In the genomic region with DNA sequence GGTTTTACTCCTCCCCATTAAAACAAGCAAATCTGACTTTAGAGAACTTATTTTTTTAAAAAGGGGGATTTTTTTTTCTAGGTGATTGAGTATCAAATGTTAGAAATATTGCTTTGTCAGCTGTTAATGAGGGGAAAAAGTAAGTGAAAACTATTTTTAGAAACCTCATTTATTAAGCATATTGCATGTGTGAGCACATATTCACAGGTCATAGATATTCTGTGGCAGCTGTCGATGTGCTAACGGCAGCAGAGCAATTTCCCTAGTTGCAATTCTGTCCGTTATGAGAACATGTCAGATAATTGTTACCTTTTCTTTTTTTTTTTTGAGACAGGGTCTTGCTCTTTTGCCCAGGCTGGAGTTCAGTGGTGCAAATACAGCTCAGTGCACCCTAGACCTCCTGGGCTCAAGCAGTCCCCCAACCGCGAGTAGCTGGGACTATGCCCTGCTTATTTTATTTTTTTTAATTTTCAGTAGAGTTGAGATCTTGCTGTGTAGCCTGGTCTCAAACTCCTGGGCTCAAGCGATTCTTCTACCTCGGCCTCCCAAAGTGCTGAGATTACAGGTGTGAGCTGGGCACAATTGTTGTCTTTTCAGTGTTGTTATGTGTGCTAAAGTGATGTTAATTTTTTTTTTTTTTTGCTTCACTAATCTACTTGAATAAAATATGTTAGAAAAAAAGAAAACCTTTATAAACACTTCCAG, we compare ENCODE assay signal across 27 cellular contexts.
DNase-seq lines count a peak whose midpoint lies in the region; ATAC-seq, FAIRE-seq and TF ChIP-seq lines count a peak whose summit lies in the region.
"Had no signal": no experiment of that assay in that cellular context is flagged by ENCODE, and none has a peak within 500 bp of the region (broad histone marks: within the 10 kb centered on the region; RNA-seq: fewer than 3 reads in every experiment).

No MANE protein-coding gene starts in this region.

- H3K4me1 Mint-ChIP-seq in naive thymus-derived CD4-positive, alpha-beta T cell = peaks cover 6 to 43% (median 20%) of the 10 kb centered on the region in 7 donors
- no peaks in the 10 kb centered on the region for H3K4me1 Mint-ChIP-seq in effector memory CD8-positive, alpha-beta T cell (ENCODE audit: low read depth in 2 of 2)
- H3K4me1 Mint-ChIP-seq: activated CD8-positive, alpha-beta memory T cell treated with anti-CD3 and anti-CD28 coated beads, Interleukin-2, amount 10 ng/mL, durations not matched to agents 7 days and 5 days had no signal

- H3K4me1 ChIP-seq in naive thymus-derived CD4-positive, alpha-beta T cell (ENCODE audit: control insufficient read depth in 2 of 2, insufficient read depth in 2 of 2, low read length in 2 of 2) = peaks cover 0 to 4% of the 10 kb centered on the region in 2 donors
- H3K4me1 ChIP-seq: breast epithelium, lower lobe of right lung had no signal

- no peaks in the 10 kb centered on the region for H3K27me3 ChIP-seq in SU-DHL-6 (ENCODE audit: low read length)
- no peaks in the 10 kb centered on the region for H3K27me3 ChIP-seq in naive thymus-derived CD4-positive, alpha-beta T cell (ENCODE audit: control insufficient read depth in 2 of 2, insufficient read depth in 2 of 2, low read length in 2 of 2)
- H3K27me3 ChIP-seq: breast epithelium, ovary, tibial nerve had no signal

- H3K27ac Mint-ChIP-seq in naive thymus-derived CD4-positive, alpha-beta T cell = peak overlapping the region in 6 of 9 donors; percentile 55 to 89 (median 67)
- H3K27ac Mint-ChIP-seq in effector memory CD8-positive, alpha-beta T cell = no peak overlapping the region
- H3K27ac Mint-ChIP-seq: activated CD8-positive, alpha-beta memory T cell treated with anti-CD3 and anti-CD28 coated beads, Interleukin-2, amount 10 ng/mL, durations not matched to agents 7 days and 5 days; activated T-cell treated with anti-CD3 and anti-CD28 coated beads, Interleukin-2, amount 50 U/mL, for 72 hours; natural killer cell treated with Interleukin-12 subunit alpha and Interleukin-12 subunit beta and Interleukin-15 and Interleukin-18, amount 100 ng/mL, for 72 hours had no signal

- H3K36me3 Mint-ChIP-seq in naive thymus-derived CD4-positive, alpha-beta T cell = peaks cover 0 to 19% (median 12%) of the 10 kb centered on the region in 5 donors
- no peaks in the 10 kb centered on the region for H3K36me3 Mint-ChIP-seq in effector memory CD8-positive, alpha-beta T cell (ENCODE audit: insufficient read depth)
- H3K36me3 Mint-ChIP-seq: natural killer cell treated with Interleukin-12 subunit alpha and Interleukin-12 subunit beta and Interleukin-15 and Interleukin-18, amount 100 ng/mL, for 72 hours had no signal

- no peak for ATAC-seq in naive thymus-derived CD4-positive, alpha-beta T cell
- ATAC-seq in effector memory CD8-positive, alpha-beta T cell (replicated peaks) = no peak
- ATAC-seq in GM18870 (IDR thresholded peaks at IDR 0.05; ENCODE audit: unreplicated experiment) = no peak
- ATAC-seq: activated CD8-positive, alpha-beta memory T cell treated with anti-CD3 and anti-CD28 coated beads, Interleukin-2, amount 10 ng/mL, durations not matched to agents 7 days and 5 days; activated T-cell treated with anti-CD3 and anti-CD28 coated beads, Interleukin-2, amount 50 U/mL, for 72 hours; HCT116; lower lobe of right lung; natural killer cell treated with Interleukin-12 subunit alpha and Interleukin-12 subunit beta and Interleukin-15 and Interleukin-18, amount 100 ng/mL, for 72 hours; Right ventricle myocardium inferior had no signal

- peak overlapping the region; percentile 33 for H3K4me3 ChIP-seq in Jurkat, Clone E6-1 (ENCODE audit: low read length)
- H3K4me3 ChIP-seq in SU-DHL-6 (ENCODE audit: insufficient read depth, low read length, poor library complexity, severe bottlenecking) = peak overlapping the region; percentile 45
- no peak overlapping the region for H3K4me3 ChIP-seq in naive thymus-derived CD4-positive, alpha-beta T cell (ENCODE audit: low read length)
- H3K4me3 ChIP-seq: breast epithelium, lower lobe of right lung, ovary, PC-9, tibial nerve had no signal

- no peak for DNase-seq in Jurkat, Clone E6-1 (ENCODE audit: low read depth, low spot score)
- no peak for DNase-seq in naive thymus-derived CD4-positive, alpha-beta T cell
- no peak for DNase-seq in effector memory CD8-positive, alpha-beta T cell
- DNase-seq in iPS-NIHi7 (ENCODE audit: extremely low spot score) = no peak
- DNase-seq: activated CD4-positive, alpha-beta T cell treated with anti-CD3 and anti-CD28 coated beads, Interleukin-2, amount 10 ng/mL, durations not matched to agents 7 days and 5 days; activated CD8-positive, alpha-beta memory T cell treated with anti-CD3 and anti-CD28 coated beads, Interleukin-2, amount 10 ng/mL, durations not matched to agents 7 days and 5 days; activated naive CD4-positive, alpha-beta T cell treated with Interleukin-2 at 50 U/mL for 16 hours; activated T-cell treated with anti-CD3 and anti-CD28 coated beads, Interleukin-2, amount 50 U/mL, for 72 hours; amniotic stem cell; DND-41; lower lobe of right lung; NCI-H1092 treated with DMSO at 0.1 percent for 48 hours; NCI-H2029 treated with DMSO at 0.1 percent for 48 hours; NCI-H446; ovary; PC-9 had no signal

- no peak for TF ChIP-seq CTCF in SU-DHL-6 (IDR thresholded peaks at IDR 0.05; ENCODE audit: insufficient read depth, low read length, poor library complexity, severe bottlenecking)

- no peaks in the 10 kb centered on the region for H4K20me1 ChIP-seq in SU-DHL-6 (ENCODE audit: low read depth, low read length)

- POLR2A ChIA-PET in naive thymus-derived CD4-positive, alpha-beta T cell (lab: Charles Lee) = interaction anchor here (0.5 to 1.4 kb wide), 4 partner anchors 9 to 553 kb away, joined by 3 to 5 read pairs (median 3); no protein-coding TSS in a partner anchor

- H3K4me2 ChIP-seq in SU-DHL-6 (ENCODE audit: low read depth, low read length, poor library complexity, severe bottlenecking) = peak overlapping the region; percentile 87
- H3K4me2 ChIP-seq: PC-9 had no signal

- peak overlapping the region; percentile 44 for H2AFZ ChIP-seq in SU-DHL-6 (ENCODE audit: low read depth, low read length, severe bottlenecking)
- H2AFZ ChIP-seq: PC-9 had no signal

- H3K36me3 ChIP-seq in SU-DHL-6 (ENCODE audit: low read length) = peaks cover 8% of the 10 kb centered on the region; the same call in 1 of the 2 replicates
- no peaks in the 10 kb centered on the region for H3K36me3 ChIP-seq in naive thymus-derived CD4-positive, alpha-beta T cell (ENCODE audit: control insufficient read depth in 2 of 3, insufficient read depth in 3 of 3, low read length in 3 of 3)
- H3K36me3 ChIP-seq: breast epithelium, lower lobe of right lung, ovary had no signal

- peak; percentile 47 for FAIRE-seq in G401.6 (lab: Jason Lieb, UNC)
- FAIRE-seq: GM18507 had no signal

- no peaks in the 10 kb centered on the region for H3K9me2 ChIP-seq in SU-DHL-6 (replicated peaks; ENCODE audit: insufficient read depth, low read length)

- peaks cover 49% of the 10 kb centered on the region for H3F3A ChIP-seq in SU-DHL-6 (ENCODE audit: insufficient read depth)

- peaks cover 61% of the 10 kb centered on the region for H3K79me2 ChIP-seq in SU-DHL-6 (ENCODE audit: insufficient read depth, low read length)

- peak overlapping the region; percentile 32; the same call in 1 of the 2 replicates for H3K9ac ChIP-seq in SU-DHL-6 (ENCODE audit: low read length)

- no peaks in the 10 kb centered on the region for H3K27me3 Mint-ChIP-seq in naive thymus-derived CD4-positive, alpha-beta T cell
- no peaks in the 10 kb centered on the region for H3K27me3 Mint-ChIP-seq in effector memory CD8-positive, alpha-beta T cell
- H3K27me3 Mint-ChIP-seq: activated CD4-positive, alpha-beta T cell treated with anti-CD3 and anti-CD28 coated beads, Interleukin-2, amount 10 ng/mL, durations not matched to agents 7 days and 5 days; activated CD8-positive, alpha-beta memory T cell treated with anti-CD3 and anti-CD28 coated beads, Interleukin-2, amount 10 ng/mL, durations not matched to agents 7 days and 5 days; natural killer cell treated with Interleukin-12 subunit alpha and Interleukin-12 subunit beta and Interleukin-15 and Interleukin-18, amount 100 ng/mL, for 72 hours had no signal

- H3K9me3 ChIP-seq in SU-DHL-6 (ENCODE audit: insufficient read depth, low read length) = no peaks in the 10 kb centered on the region
- H3K9me3 ChIP-seq in naive thymus-derived CD4-positive, alpha-beta T cell (ENCODE audit: control insufficient read depth in 2 of 3, low read length in 3 of 3) = no peaks in the 10 kb centered on the region
- H3K9me3 ChIP-seq: breast epithelium, lower lobe of right lung, ovary, tibial nerve had no signal

- peak overlapping the region in 3 of 10 donors; percentile 25 to 71 (median 27) for H3K4me3 Mint-ChIP-seq in naive thymus-derived CD4-positive, alpha-beta T cell
- H3K4me3 Mint-ChIP-seq in effector memory CD8-positive, alpha-beta T cell = no peak overlapping the region
- H3K4me3 Mint-ChIP-seq: activated CD8-positive, alpha-beta memory T cell treated with anti-CD3 and anti-CD28 coated beads, Interleukin-2, amount 10 ng/mL, durations not matched to agents 7 days and 5 days; natural killer cell treated with Interleukin-12 subunit alpha and Interleukin-12 subunit beta and Interleukin-15 and Interleukin-18, amount 100 ng/mL, for 72 hours had no signal

- CTCF ChIA-PET in naive thymus-derived CD4-positive, alpha-beta T cell (lab: Charles Lee) = interaction anchor here (0.6 to 1.0 kb wide), 5 partner anchors 11 to 137 kb away, joined by 3 to 7 read pairs (median 3); no protein-coding TSS in a partner anchor

- H3K27ac ChIP-seq in SU-DHL-6 (ENCODE audit: low read depth, low read length) = peak overlapping the region; percentile 63
- H3K27ac ChIP-seq in naive thymus-derived CD4-positive, alpha-beta T cell (ENCODE audit: low read depth, low read length) = no peak overlapping the region
- H3K27ac ChIP-seq: breast epithelium, C4-2B, lower lobe of right lung, ovary, PC-9, tibial nerve, VCaP had no signal

- no peaks in the 10 kb centered on the region for H3K9me3 Mint-ChIP-seq in naive thymus-derived CD4-positive, alpha-beta T cell
- H3K9me3 Mint-ChIP-seq in effector memory CD8-positive, alpha-beta T cell = no peaks in the 10 kb centered on the region
- H3K9me3 Mint-ChIP-seq: activated T-cell treated with anti-CD3 and anti-CD28 coated beads, Interleukin-2, amount 50 U/mL, for 72 hours; natural killer cell treated with Interleukin-12 subunit alpha and Interleukin-12 subunit beta and Interleukin-15 and Interleukin-18, amount 100 ng/mL, for 72 hours had no signal

- intact Hi-C loops in naive thymus-derived CD4-positive, alpha-beta T cell (cut with micrococcal nuclease) = no loop called here

Comparison
In these comparisons a context has a peak if more than half of its experiments do, and no peak if none do; other contexts are left out.
1. H3K27ac Mint-ChIP-seq: peak in naive thymus-derived CD4-positive, alpha-beta T cell (6 of 9); none in effector memory CD8-positive, alpha-beta T cell (0 of 2).